8 cellular contexts compared by ENCODE assay signal in genomic region chr3:48716982-48717746, GRCh38. TPM values are rescaled to one million over a fixed set of nuclear protein-coding genes. Genes with fewer than 3 reads are reported as not detected.
A peak's percentile ranks its signal among the peaks of the same experiment; 100 is the strongest.
DNase-seq lines count a peak whose midpoint lies in the region; ATAC-seq and TF ChIP-seq lines count a peak whose summit lies in the region.

TSS of gene IP6K2 (minus strand) at chr3:48717221. CDS start at chr3:48695291, 21,930 bp downstream.

- H3K27me3 Mint-ChIP-seq in endothelial cell (ENCODE audit: unreplicated experiment): peaks cover 5% of the 10 kb centered on the region

- H3K27me3 ChIP-seq in OCI-LY3 (ENCODE audit: low read depth, low read length): no peaks in the 10 kb centered on the region

- H3K4me3 Mint-ChIP-seq in endothelial cell (ENCODE audit: unreplicated experiment): peak within 1 kb of the TSS; percentile 100

- H2AFZ ChIP-seq in OCI-LY3 (ENCODE audit: low read depth, low read length): peak within 1 kb of the TSS; percentile 99

- no peaks in the 10 kb centered on the region for H3K9me3 Mint-ChIP-seq in endothelial cell (ENCODE audit: unreplicated experiment)

- peak within 1 kb of the TSS; percentile 48 for H3K27ac ChIP-seq in OCI-LY3 (ENCODE audit: low read length)

- peaks cover 49% of the 10 kb centered on the region for H3K79me2 ChIP-seq in OCI-LY3 (ENCODE audit: low read length)

- no peaks in the 10 kb centered on the region for H3K9me3 ChIP-seq in OCI-LY3 (ENCODE audit: insufficient read depth, low read length)

- peaks cover 19% of the 10 kb centered on the region for H3K36me3 ChIP-seq in OCI-LY3 (replicated peaks; ENCODE audit: low read depth, low read length)

- H3K4me2 ChIP-seq in OCI-LY3 (ENCODE audit: low read length): peak within 1 kb of the TSS; percentile 94

- peak within 1 kb of the TSS; percentile 100 for H3K27ac Mint-ChIP-seq in endothelial cell (ENCODE audit: unreplicated experiment)

- peaks cover 19% of the 10 kb centered on the region for H3K36me3 Mint-ChIP-seq in endothelial cell (ENCODE audit: low read depth, unreplicated experiment)

- H3K9ac ChIP-seq in OCI-LY3 (ENCODE audit: low read length): peak within 1 kb of the TSS; percentile 96

- peaks cover 19% of the 10 kb centered on the region for H3K4me1 Mint-ChIP-seq in endothelial cell (ENCODE audit: unreplicated experiment)

- peak; percentile 97 for ATAC-seq in GM21515 (IDR thresholded peaks at IDR 0.05; ENCODE audit: unreplicated experiment)

- H3K4me3 ChIP-seq in OCI-LY3 (ENCODE audit: low read length): peak within 1 kb of the TSS; percentile 92

- H4K20me1 ChIP-seq in OCI-LY3 (ENCODE audit: insufficient read depth, low read length): peaks cover 4% of the 10 kb centered on the region

- peaks cover 14% of the 10 kb centered on the region for H3K4me1 ChIP-seq in OCI-LY3 (ENCODE audit: low read length)

- TF ChIP-seq CTCF in OCI-LY3 (IDR thresholded peaks at IDR 0.05; ENCODE audit: low read depth, low read length) (no peak), endothelial cell (IDR thresholded peaks at IDR 0.05; ENCODE audit: unreplicated experiment) (no peak)

- DNase-seq in D341Med (ENCODE audit: low spot score) (peak; percentile 98), HuH-7 (ENCODE audit: low spot score) (peak; percentile 97), endothelial cell (ENCODE audit: low spot score) (peak; percentile 99), midbrain (lab: John Stamatoyannopoulos, UW) (peak; percentile 99)
- DNase-seq in activated CD8-positive, alpha-beta memory T cell treated with anti-CD3 and anti-CD28 coated beads, Interleukin-2, amount 50 U/mL, for 48 hours: peak; percentile 99
- DNase-seq in stimulated activated CD8-positive, alpha-beta memory T cell treated with anti-CD3 and anti-CD28 coated beads, Interleukin-2, amount 100 ng/mL, for 1 hour (ENCODE audit: low read depth in 2 of 2): peak; percentile 98

RNA-seq across cellular contexts. Expression of gene IP6K2, which starts in this region (rescaled TPM):
- 87.9 TPM for total RNA-seq in endothelial cell (ENCODE audit: unreplicated experiment)

Comparison
In these comparisons a context has a peak if more than half of its experiments do, and no peak if none do; other contexts are left out.
1. Peak in every context shown above with its lines: DNase-seq, ATAC-seq, H3K4me3 ChIP-seq and H3K27ac ChIP-seq.